Comparison of ENCODE assay signal across 34 cellular contexts in genomic region chr4:185645403-185645802, GRCh38.
"Had no signal": no experiment of that assay in that cellular context is flagged by ENCODE, and none has a peak within 500 bp of the region (broad histone marks: within the 10 kb centered on the region; RNA-seq: fewer than 3 reads in every experiment).

No MANE protein-coding gene starts in this region.

- H3K9me3 ChIP-seq: adrenal gland, body of pancreas, colonic mucosa, esophagus squamous epithelium had no signal

- H3K27me3 ChIP-seq: adrenal gland, body of pancreas, cardiac muscle cell, colonic mucosa, esophagus squamous epithelium had no signal

- H3K4me1 Mint-ChIP-seq: activated B cell treated with CpG ODN at 0.5 μM for 24 hours; activated naive CD4-positive, alpha-beta T cell treated with anti-CD3 and anti-CD28 coated beads, Interleukin-2, amount 50 U/mL, for 24 hours; activated naive CD8-positive, alpha-beta T cell treated with anti-CD3 and anti-CD28 coated beads for 36 hours; activated naive CD8-positive, alpha-beta T cell treated with anti-CD3 and anti-CD28 coated beads, Interleukin-2, amount 50 U/mL, for 24 hours; T-helper 17 cell had no signal

- H3K9me3 Mint-ChIP-seq: activated B cell treated with CpG ODN at 0.5 μM for 24 hours; activated CD8-positive, alpha-beta T cell treated with anti-CD3 and anti-CD28 coated beads for 36 hours; activated naive CD4-positive, alpha-beta T cell treated with anti-CD3 and anti-CD28 coated beads for 36 hours; activated naive CD4-positive, alpha-beta T cell treated with anti-CD3 and anti-CD28 coated beads, Interleukin-2, amount 50 U/mL, for 24 hours; activated naive CD8-positive, alpha-beta T cell treated with anti-CD3 and anti-CD28 coated beads for 36 hours; activated naive CD8-positive, alpha-beta T cell treated with anti-CD3 and anti-CD28 coated beads, Interleukin-2, amount 50 U/mL, for 24 hours; activated T-helper 1 cell treated with anti-CD3 and anti-CD28 coated beads, Interleukin-12 subunit alpha, Interleukin-12 subunit beta, Interleukin-2, Interleukin-4 antibody, amounts not matched to agents 30 ng/mL and 10 ng/mL and 1 ng/mL, durations not matched to agents 14 hours and 24 hours and 36 hours; activated T-helper 2 cell treated with anti-CD3 and anti-CD28 coated beads, Interferon-gamma antibody, Interleukin-2, Interleukin-4, amounts not matched to agents 10 μg/mL and 5 μg/mL and 100 μg/mL, durations not matched to agents 14 hours and 24 hours and 36 hours; T-helper 2 cell treated with Interferon-gamma antibody and Interleukin-4, amounts not matched to agents 5 μg/mL and 100 μg/mL, for 36 hours had no signal

- H3K27ac ChIP-seq: adrenal gland, body of pancreas, cardiac muscle cell, colonic mucosa, epithelial cell of prostate, esophagus squamous epithelium, WERI-Rb-1 had no signal

- H3K4me3 ChIP-seq: adrenal gland, body of pancreas, cardiac muscle cell, colonic mucosa, esophagus squamous epithelium had no signal

- H3K36me3 ChIP-seq: colonic mucosa, WERI-Rb-1 had no signal

- H3K4me1 ChIP-seq: colonic mucosa had no signal

- DNase-seq: activated B cell treated with CpG ODN at 0.5 μM for 24 hours; activated CD4-positive, alpha-beta T cell treated with anti-CD3 and anti-CD28 coated beads for 48 hours; activated CD4-positive, alpha-beta T cell treated with anti-CD3 and anti-CD28 coated beads, Interleukin-2, amount 50 U/mL, for 1 hour; activated CD4-positive, alpha-beta T cell treated with anti-CD3 and anti-CD28 coated beads, Interleukin-2, amount 50 U/mL, for 48 hours; activated CD8-positive, alpha-beta memory T cell treated with anti-CD3 and anti-CD28 coated beads for 24 hours; activated CD8-positive, alpha-beta T cell treated with anti-CD3 and anti-CD28 coated beads for 36 hours; activated effector memory CD4-positive, alpha-beta T cell treated with anti-CD3 and anti-CD28 coated beads, Interleukin-2, amount 50 U/mL, for 16 hours; activated naive CD4-positive, alpha-beta T cell treated with anti-CD3 and anti-CD28 coated beads for 36 hours; activated naive CD8-positive, alpha-beta T cell treated with anti-CD3 and anti-CD28 coated beads for 36 hours; activated naive CD8-positive, alpha-beta T cell treated with anti-CD3 and anti-CD28 coated beads, Interleukin-2, amount 50 U/mL, for 24 hours; activated T-cell treated with anti-CD3 and anti-CD28 coated beads, Interleukin-2, amount 50 U/mL, for 1 hour; activated T-cell treated with anti-CD3 and anti-CD28 coated beads, Interleukin-2, amount 50 U/mL, for 48 hours; adrenal gland; amygdala; aorta; body of pancreas; central memory CD4-positive, alpha-beta T cell; cerebellar nuclear complex; colonic mucosa; effector CD8-positive, alpha-beta T cell; esophagus squamous epithelium; foreskin melanocyte; head of caudate nucleus; T-helper 1 cell; T-helper 17 cell; T1000; WERI-Rb-1 had no signal

- ATAC-seq: activated CD4-positive, CD25-positive, alpha-beta regulatory T cell treated with anti-CD3 and anti-CD28 coated beads, Interleukin-2, amount 50 U/mL, for 24 hours; activated CD8-positive, alpha-beta T cell treated with anti-CD3 and anti-CD28 coated beads for 36 hours; activated naive CD8-positive, alpha-beta T cell treated with anti-CD3 and anti-CD28 coated beads, Interleukin-2, amount 50 U/mL, for 24 hours; body of pancreas; T-helper 17 cell had no signal

- H3K36me3 Mint-ChIP-seq: activated naive CD4-positive, alpha-beta T cell treated with anti-CD3 and anti-CD28 coated beads, Interleukin-2, amount 50 U/mL, for 24 hours; activated naive CD8-positive, alpha-beta T cell treated with anti-CD3 and anti-CD28 coated beads for 36 hours had no signal

- H3K4me3 Mint-ChIP-seq: activated B cell treated with CpG ODN at 0.5 μM for 24 hours; activated CD8-positive, alpha-beta T cell treated with anti-CD3 and anti-CD28 coated beads for 36 hours; activated naive CD4-positive, alpha-beta T cell treated with anti-CD3 and anti-CD28 coated beads for 36 hours; activated naive CD4-positive, alpha-beta T cell treated with anti-CD3 and anti-CD28 coated beads, Interleukin-2, amount 50 U/mL, for 24 hours; activated naive CD8-positive, alpha-beta T cell treated with anti-CD3 and anti-CD28 coated beads for 36 hours; activated naive CD8-positive, alpha-beta T cell treated with anti-CD3 and anti-CD28 coated beads, Interleukin-2, amount 50 U/mL, for 24 hours; activated T-helper 1 cell treated with anti-CD3 and anti-CD28 coated beads, Interleukin-12 subunit alpha, Interleukin-12 subunit beta, Interleukin-2, Interleukin-4 antibody, amounts not matched to agents 30 ng/mL and 10 ng/mL and 1 ng/mL, durations not matched to agents 14 hours and 24 hours and 36 hours; T-helper 17 cell; T-helper 2 cell treated with Interferon-gamma antibody and Interleukin-4, amounts not matched to agents 5 μg/mL and 100 μg/mL, for 36 hours had no signal

- H3K27ac Mint-ChIP-seq: activated B cell treated with CpG ODN at 0.5 μM for 24 hours; activated CD8-positive, alpha-beta T cell treated with anti-CD3 and anti-CD28 coated beads for 36 hours; activated naive CD4-positive, alpha-beta T cell treated with anti-CD3 and anti-CD28 coated beads for 36 hours; activated naive CD4-positive, alpha-beta T cell treated with anti-CD3 and anti-CD28 coated beads, Interleukin-2, amount 50 U/mL, for 24 hours; activated naive CD8-positive, alpha-beta T cell treated with anti-CD3 and anti-CD28 coated beads for 36 hours; activated naive CD8-positive, alpha-beta T cell treated with anti-CD3 and anti-CD28 coated beads, Interleukin-2, amount 50 U/mL, for 24 hours; activated T-helper 1 cell treated with anti-CD3 and anti-CD28 coated beads, Interleukin-12 subunit alpha, Interleukin-12 subunit beta, Interleukin-2, Interleukin-4 antibody, amounts not matched to agents 30 ng/mL and 10 ng/mL and 1 ng/mL, durations not matched to agents 14 hours and 24 hours and 36 hours; activated T-helper 2 cell treated with anti-CD3 and anti-CD28 coated beads, Interferon-gamma antibody, Interleukin-2, Interleukin-4, amounts not matched to agents 10 μg/mL and 5 μg/mL and 100 μg/mL, durations not matched to agents 14 hours and 24 hours and 36 hours; T-helper 17 cell; T-helper 2 cell treated with Interferon-gamma antibody and Interleukin-4, amounts not matched to agents 5 μg/mL and 100 μg/mL, for 36 hours had no signal
